21 cellular contexts compared by ENCODE assay signal in genomic region chr4:108743021-108743420, GRCh38. TPM values are rescaled to one million over a fixed set of nuclear protein-coding genes. Genes with fewer than 3 reads are reported as not detected.
DNase-seq lines count a peak whose midpoint lies in the region; ATAC-seq and TF ChIP-seq lines count a peak whose summit lies in the region.
"Had no signal": no experiment of that assay in that cellular context is flagged by ENCODE, and none has a peak within 500 bp of the region (broad histone marks: within the 10 kb centered on the region; RNA-seq: fewer than 3 reads in every experiment).

No MANE protein-coding gene starts in this region.

- H3K4me2 ChIP-seq in SK-N-SH = no peak overlapping the region

- H3K4me1 ChIP-seq in SK-N-SH (ENCODE audit: control insufficient read depth in 1 of 2, insufficient read depth in 2 of 2, low read depth in 1 of 2, low read length in 1 of 2) (no peaks in the 10 kb centered on the region), SJCRH30 (no peaks in the 10 kb centered on the region)
- H3K4me1 ChIP-seq: adrenal gland, Caco-2 had no signal

- no peak overlapping the region for H3K27ac ChIP-seq in SK-N-SH (ENCODE audit: low read depth in 2 of 2, low read length in 1 of 2)
- H3K27ac ChIP-seq in brain microvascular endothelial cell = no peak overlapping the region
- no peak overlapping the region for H3K27ac ChIP-seq in SJCRH30
- H3K27ac ChIP-seq: adrenal gland, GM23248, skin epidermis had no signal

- no peaks in the 10 kb centered on the region for H3F3A ChIP-seq in SK-N-SH (replicated peaks; ENCODE audit: insufficient read depth)

- no peaks in the 10 kb centered on the region for H4K20me1 ChIP-seq in SK-N-SH (ENCODE audit: insufficient read depth)

- CTCF ChIA-PET in SK-N-SH (lab: Yijun Ruan, JAX) = interaction anchor here (1.2 kb wide), 1 partner anchor 13 kb away, joined by 4 read pairs; no protein-coding TSS in a partner anchor

- TF ChIP-seq EP300 in SK-N-SH (IDR thresholded peaks at IDR 0.05; ENCODE audit: borderline replicate concordance in 1 of 2, low read depth in 1 of 2, low read length in 1 of 2) = no peak

- POLR2A ChIA-PET in SK-N-SH (lab: Yijun Ruan, JAX) = no interaction called here

- no peak overlapping the region for H3K4me3 ChIP-seq in SK-N-SH (ENCODE audit: low read depth in 2 of 2, low read length in 1 of 2)
- H3K4me3 ChIP-seq in brain microvascular endothelial cell (ENCODE audit: low read depth, low read length) = no peak overlapping the region
- no peak overlapping the region for H3K4me3 ChIP-seq in SJCRH30
- H3K4me3 ChIP-seq: adrenal gland, GM23248, skin epidermis had no signal

- no peak for DNase-seq in SK-N-SH
- DNase-seq in brain microvascular endothelial cell = no peak
- peak; percentile 63 for DNase-seq in left lobe of liver (ENCODE audit: low spot score)
- no peak for DNase-seq in SIG-M5 (lab: John Stamatoyannopoulos, UW)
- no peak for DNase-seq in NCI-H2029 (lab: John Stamatoyannopoulos, UW)
- no peak for DNase-seq in SJCRH30
- DNase-seq in MV-4-11 (lab: John Stamatoyannopoulos, UW) = no peak
- DNase-seq: ACHN; activated CD4-positive, alpha-beta T cell treated with anti-CD3 and anti-CD28 coated beads for 48 hours; activated T-cell treated with anti-CD3 and anti-CD28 coated beads, Interleukin-2, amount 50 U/mL, for 4 hours; dermis blood vessel endothelial cell; GM23248; mammary epithelial cell; NCI-H1105 treated with DMSO at 0.1 percent for 48 hours; NCI-H526; stimulated activated naive CD8-positive, alpha-beta T cell treated with anti-CD3 and anti-CD28 coated beads, Interleukin-15, amount 100 ng/mL, for 72 hours; T-helper 17 cell had no signal

- H3K27me3 ChIP-seq in SK-N-SH (ENCODE audit: insufficient read depth) (no peaks in the 10 kb centered on the region; the same call in 1 of the 2 replicates), brain microvascular endothelial cell (replicated peaks) (no peaks in the 10 kb centered on the region), SJCRH30 (no peaks in the 10 kb centered on the region)
- H3K27me3 ChIP-seq: adrenal gland had no signal

- H3K9ac ChIP-seq in SK-N-SH = no peak overlapping the region
- H3K9ac ChIP-seq: GM23248 had no signal

- H3K36me3 ChIP-seq in SK-N-SH (replicated peaks in 1 of 2; ENCODE audit: control insufficient read depth in 1 of 2, insufficient read depth in 2 of 2, low read length in 1 of 2) (no peaks in the 10 kb centered on the region), brain microvascular endothelial cell (replicated peaks) (no peaks in the 10 kb centered on the region), SJCRH30 (no peaks in the 10 kb centered on the region)
- H3K36me3 ChIP-seq: adrenal gland had no signal

- TF ChIP-seq CTCF in SK-N-SH (IDR thresholded peaks at IDR 0.05) = no peak
- peak; percentile 24 for TF ChIP-seq CTCF in brain microvascular endothelial cell (IDR thresholded peaks at IDR 0.05; ENCODE audit: low read depth, low read length, missing control alignments)

- no peak; the same call in 1 of the 2 replicates for TF ChIP-seq RAD21 in SK-N-SH (IDR thresholded peaks at IDR 0.05; ENCODE audit: low read length)

- no peak overlapping the region for H2AFZ ChIP-seq in SK-N-SH (ENCODE audit: low read depth)
- H2AFZ ChIP-seq: GM23248 had no signal

- no peaks in the 10 kb centered on the region for H3K9me3 ChIP-seq in SK-N-SH
- no peaks in the 10 kb centered on the region for H3K9me3 ChIP-seq in SJCRH30 (replicated peaks)
- H3K9me3 ChIP-seq: adrenal gland, Caco-2 had no signal

- ATAC-seq in SK-N-SH treated with all-trans-retinoic acid at 6 μM for 48 hours (peak; percentile 76), left lobe of liver (peak; percentile 79)
- ATAC-seq: activated T-cell treated with anti-CD3 and anti-CD28 coated beads, Interleukin-2, amount 50 U/mL, for 4 hours; stimulated activated naive CD8-positive, alpha-beta T cell treated with anti-CD3 and anti-CD28 coated beads, Interleukin-15, amount 100 ng/mL, for 72 hours; T-helper 17 cell had no signal

- in situ Hi-C loops in brain microvascular endothelial cell (cut with HindIII; ENCODE audit: low pct_ligation_motif_present, low sequenced_read_pairs) = no loop called here

- H3K79me2 ChIP-seq in SK-N-SH (ENCODE audit: insufficient read depth) = no peaks in the 10 kb centered on the region

- H3K9me2 ChIP-seq in SK-N-SH = no peaks in the 10 kb centered on the region

- WGBS in SK-N-SH (ENCODE audit: low lambda C conversion rate) = 47% methylated on average over 7 of the region's 8 CpGs

TF ChIP-seq in SK-N-SH treated with all-trans-retinoic acid at 6 μM for 48 hours, 23 proteins besides CTCF, POLR2A, EP300 and RAD21 (continues in another document):
- TF ChIP-seq ZFP30 (CRISPR knock-in tag; IDR thresholded peaks at IDR 0.05) (no peak), ESRRG (CRISPR knock-in tag; IDR thresholded peaks at IDR 0.05) (no peak), TCF4 (CRISPR knock-in tag; IDR thresholded peaks at IDR 0.05; ENCODE audit: borderline replicate concordance) (no peak), OSR1 (CRISPR knock-in tag; IDR thresholded peaks at IDR 0.05) (no peak), PPARA (CRISPR knock-in tag; IDR thresholded peaks at IDR 0.05; ENCODE audit: borderline replicate concordance) (no peak), ARNTL (CRISPR knock-in tag; IDR thresholded peaks at IDR 0.05; ENCODE audit: borderline replicate concordance, low read depth) (no peak), CSDC2 (CRISPR knock-in tag; IDR thresholded peaks at IDR 0.05) (no peak), CREB5 (CRISPR knock-in tag; IDR thresholded peaks at IDR 0.05; ENCODE audit: low read depth) (no peak), ZNF8 (CRISPR knock-in tag; IDR thresholded peaks at IDR 0.05) (no peak)

TF ChIP-seq in SK-N-SH, 30 proteins besides CTCF, POLR2A, EP300 and RAD21 (continues in another document):
- TF ChIP-seq EZH2phosphoT487 (IDR thresholded peaks at IDR 0.05; ENCODE audit: borderline replicate concordance, low read depth) (no peak), NRF1 (IDR thresholded peaks at IDR 0.05; ENCODE audit: low read depth, low read length) (no peak), FOSL2 (IDR thresholded peaks at IDR 0.05; ENCODE audit: borderline replicate concordance, low read depth) (no peak), MAX (IDR thresholded peaks at IDR 0.05; ENCODE audit: low read depth) (no peak), USF2 (IDR thresholded peaks at IDR 0.05; ENCODE audit: borderline replicate concordance, low read depth, low read length) (no peak), ELF1 (IDR thresholded peaks at IDR 0.05) (no peak), TCF12 (IDR thresholded peaks at IDR 0.05) (no peak), ZBTB33 (IDR thresholded peaks at IDR 0.05; ENCODE audit: borderline replicate concordance, low read depth) (no peak), SMC3 (IDR thresholded peaks at IDR 0.05; ENCODE audit: low read depth, low read length) (no peak), RFX5 (IDR thresholded peaks at IDR 0.05; ENCODE audit: low read length) (no peak)

RNA-seq across cellular contexts. Expression of gene ETNPPL, which starts 19.8 kb away (rescaled TPM):
- not detected in 2 replicates for polyA plus RNA-seq in SK-N-SH (2012; rRNA removed)
- polyA plus RNA-seq in SK-N-SH (2012; cell fraction: cytosol; rRNA removed) = not detected in 2 replicates
- not detected in 2 replicates for polyA plus RNA-seq in SK-N-SH (2012; cell fraction: nucleus; rRNA removed)
- total RNA-seq in left lobe of liver = 127 TPM
- not detected in 2 replicates for total RNA-seq in SJCRH30 (2014; rRNA removed; shearing (Covaris generic))
- total RNA-seq: activated T-cell treated with anti-CD3 and anti-CD28 coated beads, Interleukin-2, amount 50 U/mL, for 4 hours; Caco-2; dermis blood vessel endothelial cell; GM23248; mammary epithelial cell; T-helper 17 cell had no signal
- polyA plus RNA-seq: GM23248, mammary epithelial cell had no signal

Comparison
In these comparisons a context has a peak if more than half of its experiments do, and no peak if none do; other contexts are left out.
1. RNA of gene ETNPPL, which starts 19.8 kb away (total RNA-seq): 127 TPM in left lobe of liver (single experiment); not detected in SJCRH30; every median in the first group is over 100 times any median in the second.